8 cellular contexts compared by ENCODE assay signal in genomic region chr19:9834302-9834725, GRCh38. TPM values are rescaled to one million over a fixed set of nuclear protein-coding genes. Genes with fewer than 3 reads are reported as not detected.
A peak's percentile ranks its signal among the peaks of the same experiment; 100 is the strongest.
DNase-seq lines count a peak whose midpoint lies in the region; ATAC-seq and TF ChIP-seq lines count a peak whose summit lies in the region.

No MANE protein-coding gene starts in this region.

- H3K27me3 ChIP-seq in BLaER1 treated with 17β-estradiol and CSF1 and Interleukin-3, amounts not matched to agents 10 nM and 100 nM, result no peaks in the 10 kb centered on the region
- H3K27me3 ChIP-seq in dorsolateral prefrontal cortex (no peaks in the 10 kb centered on the region), neural progenitor cell (no peaks in the 10 kb centered on the region)

- H3K36me3 ChIP-seq in BLaER1 treated with 17β-estradiol and CSF1 and Interleukin-3, amounts not matched to agents 10 nM and 100 nM, result peaks cover 35 to 64% (median 48%) of the 10 kb centered on the region in 11 experiments
- no peaks in the 10 kb centered on the region for H3K36me3 ChIP-seq in neural progenitor cell

- peaks cover 9 to 67% (median 29%) of the 10 kb centered on the region in 11 experiments; a peak in 18 of 22 replicates for H4K20me1 ChIP-seq in BLaER1 treated with 17β-estradiol and CSF1 and Interleukin-3, amounts not matched to agents 10 nM and 100 nM
- peaks cover 28% of the 10 kb centered on the region for H4K20me1 ChIP-seq in neural progenitor cell (ENCODE audit: low read depth)

- peaks cover 18% of the 10 kb centered on the region for H3K4me1 Mint-ChIP-seq in neural progenitor cell

- peaks cover 56% of the 10 kb centered on the region for H3K79me2 ChIP-seq in neural progenitor cell (ENCODE audit: low read depth)

- intact Hi-C loops in dorsolateral prefrontal cortex (cut with DNase I), result no loop called here

- peak overlapping the region; percentile 80 to 98 (median 94) for H3K4me3 ChIP-seq in BLaER1 treated with 17β-estradiol and CSF1 and Interleukin-3, amounts not matched to agents 10 nM and 100 nM
- peak overlapping the region; percentile 80; the same call in 1 of the 2 replicates for H3K4me3 ChIP-seq in LNCaP clone FGC (ENCODE audit: low read depth, low read length)
- peak overlapping the region; percentile 68 to 100 (median 97) for H3K4me3 ChIP-seq in dorsolateral prefrontal cortex
- peak overlapping the region; percentile 34 for H3K4me3 ChIP-seq in neural progenitor cell

- peak overlapping the region; percentile 85 for H3K4me3 Mint-ChIP-seq in neural progenitor cell

- peaks cover 14% of the 10 kb centered on the region for H3F3A ChIP-seq in neural progenitor cell (ENCODE audit: low read depth)

- no peak overlapping the region for H2AFZ ChIP-seq in neural progenitor cell (replicated peaks)

- H3K27ac ChIP-seq in BLaER1 treated with 17β-estradiol and CSF1 and Interleukin-3, amounts not matched to agents 10 nM and 100 nM, result peak overlapping the region in 9 of 11 experiments; percentile 24 to 68 (median 44); a peak in 10 of 22 replicates
- H3K27ac ChIP-seq in dorsolateral prefrontal cortex (peak overlapping the region in 52 of 59 donors; percentile 2 to 90 (median 73)), neural progenitor cell (no peak overlapping the region)

- no peaks in the 10 kb centered on the region for H3K9me3 Mint-ChIP-seq in neural progenitor cell

- H3K4me2 ChIP-seq in BLaER1 treated with 17β-estradiol and CSF1 and Interleukin-3, amounts not matched to agents 10 nM and 100 nM, result peak overlapping the region in 9 of 11 experiments; percentile 22 to 62 (median 49); a peak in 17 of 22 replicates
- H3K4me2 ChIP-seq in neural progenitor cell, result peak overlapping the region; percentile 59

- no peak overlapping the region for H3K27ac Mint-ChIP-seq in neural progenitor cell

- peaks cover 2% of the 10 kb centered on the region for H3K36me3 Mint-ChIP-seq in neural progenitor cell

- peak overlapping the region in 9 of 11 experiments; percentile 57 to 90 (median 70); a peak in 16 of 22 replicates for H3K9ac ChIP-seq in BLaER1 treated with 17β-estradiol and CSF1 and Interleukin-3, amounts not matched to agents 10 nM and 100 nM
- H3K9ac ChIP-seq in neural progenitor cell, result no peak overlapping the region

- no peak for DNase-seq in LNCaP clone FGC (ENCODE audit: low read depth)
- DNase-seq in dorsolateral prefrontal cortex, result no peak
- no peak for DNase-seq in neural progenitor cell (ENCODE audit: low spot score)
- DNase-seq in COLO668 (lab: John Stamatoyannopoulos, UW; ENCODE audit: unreplicated experiment), result no peak
- DNase-seq in T-helper 9 cell, result no peak
- DNase-seq in NCI-H187 treated with DMSO at 0.1 percent for 48 hours (lab: John Stamatoyannopoulos, UW), result no peak

- no peak for ATAC-seq in GM21447 (IDR thresholded peaks at IDR 0.05; ENCODE audit: unreplicated experiment)

- no peaks in the 10 kb centered on the region for H3K9me3 ChIP-seq in BLaER1 treated with 17β-estradiol and CSF1 and Interleukin-3, amounts not matched to agents 10 nM and 100 nM (replicated peaks in 1 of 11)
- no peaks in the 10 kb centered on the region for H3K9me3 ChIP-seq in neural progenitor cell (ENCODE audit: low read depth)

- H3K4me1 ChIP-seq in BLaER1 treated with 17β-estradiol and CSF1 and Interleukin-3, amounts not matched to agents 10 nM and 100 nM, result peaks cover 19 to 31% (median 26%) of the 10 kb centered on the region in 10 experiments
- H3K4me1 ChIP-seq in neural progenitor cell, result peaks cover 5% of the 10 kb centered on the region

- H3K27me3 Mint-ChIP-seq in neural progenitor cell (ENCODE audit: insufficient read depth, low read depth), result peaks cover 4% of the 10 kb centered on the region

- TF ChIP-seq CTCF in LNCaP clone FGC (IDR thresholded peaks at IDR 0.05; ENCODE audit: control insufficient read depth, extremely low read depth, insufficient read depth) (no peak), dorsolateral prefrontal cortex (IDR thresholded peaks at IDR 0.05 in 54 of 56, conservative IDR thresholded peaks at IDR 0.05 in 2 of 56; ENCODE audit: low read depth in 1 of 56, partially characterized antibody in 56 of 56) (no peak), neural progenitor cell (IDR thresholded peaks at IDR 0.05) (no peak)

RNA-seq across cellular contexts. Expression of gene PIN1, which starts 0.8 kb away (rescaled TPM):
- total RNA-seq in dorsolateral prefrontal cortex (100 to 1,000 TPM; 108 to 307 (median 215) TPM), neural progenitor cell (ENCODE audit: low replicate concordance) (43.4 and 141 TPM in 2 replicates)

RNA-seq across cellular contexts. Expression of gene UBL5, which starts 6.6 kb away (rescaled TPM):
- total RNA-seq in dorsolateral prefrontal cortex, result 100 to 1,000 TPM; 172 to 365 (median 275) TPM
- 628 and 652 TPM in 2 replicates for total RNA-seq in neural progenitor cell (ENCODE audit: low replicate concordance)

RNA-seq across cellular contexts. Expression of gene FBXL12, which starts 15.4 kb away (rescaled TPM):
- total RNA-seq in dorsolateral prefrontal cortex (10 to 100 TPM; 10.8 to 26.2 (median 17.7) TPM), neural progenitor cell (ENCODE audit: low replicate concordance) (9.9 and 27.3 TPM in 2 replicates)

Comparison
In these comparisons a context has a peak if more than half of its experiments do, and no peak if none do; other contexts are left out.
1. H3K4me3 ChIP-seq: peak in every context shown above with its lines; median percentile 97 in dorsolateral prefrontal cortex; 94 in BLaER1 treated with 17β-estradiol and CSF1 and Interleukin-3, amounts not matched to agents 10 nM and 100 nM; 80 in LNCaP clone FGC; 34 in neural progenitor cell.